25 cellular contexts compared by ENCODE assay signal in genomic region chr11:83024270-83024854, GRCh38. TPM values are rescaled to one million over a fixed set of nuclear protein-coding genes. Genes with fewer than 3 reads are reported as not detected.
DNase-seq lines count a peak whose midpoint lies in the region; ATAC-seq, FAIRE-seq and TF ChIP-seq lines count a peak whose summit lies in the region.
"Had no signal": no experiment of that assay in that cellular context is flagged by ENCODE, and none has a peak within 500 bp of the region (broad histone marks: within the 10 kb centered on the region; RNA-seq: fewer than 3 reads in every experiment).

No MANE protein-coding gene starts in this region.

- H3K36me3 ChIP-seq in IMR-90 (ENCODE audit: control insufficient read depth, insufficient read depth, low read length) = no peaks in the 10 kb centered on the region
- H3K36me3 ChIP-seq: ascending aorta, heart left ventricle, prostate gland, SJSA1, upper lobe of left lung had no signal

- H3K18ac ChIP-seq in IMR-90 (ENCODE audit: low read depth, low read length) = no peak overlapping the region

- no peak overlapping the region for H2BK15ac ChIP-seq in IMR-90 (ENCODE audit: low read depth, low read length)

- peaks cover 19% of the 10 kb centered on the region for H3K4me1 ChIP-seq in A549
- no peaks in the 10 kb centered on the region; the same call in 1 of the 2 replicates for H3K4me1 ChIP-seq in IMR-90 (ENCODE audit: control insufficient read depth, insufficient read depth, low read length)
- H3K4me1 ChIP-seq: ascending aorta, SJSA1 had no signal

- H3K9me3 ChIP-seq in A549 (no peaks in the 10 kb centered on the region), IMR-90 (ENCODE audit: control insufficient read depth, insufficient read depth, low read length) (no peaks in the 10 kb centered on the region)
- H3K9me3 ChIP-seq: ascending aorta, heart left ventricle, prostate gland, SJSA1, upper lobe of left lung had no signal

- no peaks in the 10 kb centered on the region for H3K9me3 Mint-ChIP-seq in activated B cell treated with CpG ODN at 0.5 μM for 24 hours
- no peaks in the 10 kb centered on the region for H3K9me3 Mint-ChIP-seq in memory B cell
- H3K9me3 Mint-ChIP-seq: CD4-positive, alpha-beta T cell; natural killer cell treated with Interleukin-12 subunit alpha and Interleukin-12 subunit beta and Interleukin-15 and Interleukin-18, amount 100 ng/mL, for 72 hours had no signal

- peaks cover 9% of the 10 kb centered on the region; the same call in 1 of the 2 replicates for H4K20me1 ChIP-seq in IMR-90 (ENCODE audit: insufficient read depth, low read length)

- H2BK20ac ChIP-seq in IMR-90 (ENCODE audit: low read depth, low read length) = no peak overlapping the region

- ATAC-seq in A549 (no peak; a peak in 1 of 6 replicates), IMR-90 (ENCODE audit: low read depth) (0 out of 2 replicates have a peak, but pooled peaks have one; percentile 21), activated B cell treated with CpG ODN at 0.5 μM for 24 hours (ENCODE audit: low read depth) (no peak), memory B cell (ENCODE audit: low read depth) (no peak), HG02970 (IDR thresholded peaks at IDR 0.05; ENCODE audit: low FRiP score, unreplicated experiment) (no peak)
- ATAC-seq: activated CD4-positive, CD25-positive, alpha-beta regulatory T cell treated with anti-CD3 and anti-CD28 coated beads, Interleukin-2, amount 50 U/mL, for 24 hours; heart left ventricle; natural killer cell treated with Interleukin-12 subunit alpha and Interleukin-12 subunit beta and Interleukin-15 and Interleukin-18, amount 100 ng/mL, for 72 hours had no signal

- no peak for DNase-seq in A549 (ENCODE audit: low read depth in 1 of 2, low spot score in 1 of 2)
- no peak for DNase-seq in IMR-90
- DNase-seq in activated B cell treated with CpG ODN at 0.5 μM for 24 hours = no peak
- no peak for DNase-seq in memory B cell (ENCODE audit: low spot score in 2 of 2)
- DNase-seq in SW 1271 (lab: John Stamatoyannopoulos, UW) = no peak
- no peak for DNase-seq in 8988T
- no peak for DNase-seq in GM19240 (ENCODE audit: insufficient read length, low spot score)
- DNase-seq: activated gamma-delta T cell treated with Interleukin-2 at 50 U/mL for 16 hours; CD4-positive, alpha-beta T cell; cerebellar nuclear complex; HCEC 1CT; heart left ventricle; NCI-H524 treated with DMSO at 0.1 percent for 48 hours; OCI-M1; stimulated activated naive CD4-positive, alpha-beta T cell; T-helper 9 cell; upper lobe of left lung had no signal

- no peak overlapping the region for H3K9ac ChIP-seq in IMR-90 (ENCODE audit: low read depth, low read length)

- H2AFZ ChIP-seq in IMR-90 (replicated peaks; ENCODE audit: low read length, poor library complexity) = no peak overlapping the region

- H3K14ac ChIP-seq in IMR-90 (replicated peaks; ENCODE audit: low read depth, low read length) = no peak overlapping the region

- CTCF ChIA-PET in A549 (lab: Yijun Ruan, JAX) = interaction anchor here (1.5 kb wide), 1 partner anchor 26 kb away, joined by 4 read pairs; no protein-coding TSS in a partner anchor
- CTCF ChIA-PET in IMR-90 (lab: Yijun Ruan, JAX) = no interaction called here
- CTCF ChIA-PET in activated B cell treated with CpG ODN at 0.5 μM for 24 hours (lab: Charles Lee) = interaction anchor here (0.7 kb wide), 1 partner anchor 95 kb away, joined by 5 read pairs; no protein-coding TSS in a partner anchor

- no peaks in the 10 kb centered on the region; the same call in 1 of the 2 replicates for H3K9me1 ChIP-seq in IMR-90 (ENCODE audit: insufficient read depth, low read length)

- no peak for TF ChIP-seq RAD21 in A549 (conservative IDR thresholded peaks at IDR 0.05 in 1 of 2, IDR thresholded peaks at IDR 0.05 in 1 of 2)
- TF ChIP-seq RAD21 in IMR-90 (IDR thresholded peaks at IDR 0.05; ENCODE audit: low read length) = no peak

- WGBS in A549 (ENCODE audit: missing lambda C conversion rate) = 83% methylated on average over 3 of the region's 3 CpGs
- no CpG with 5 or more reads among the region's 3 CpGs for WGBS in IMR-90 (ENCODE audit: extremely low coverage in 2 of 2, insufficient read length in 1 of 2), 2 experiments

- no peak overlapping the region for H3K4ac ChIP-seq in IMR-90 (ENCODE audit: low read depth, low read length)

- intact Hi-C loops in IMR-90 (cut with micrococcal nuclease) = no loop called here
- intact Hi-C loops in activated B cell treated with CpG ODN at 0.5 μM for 24 hours (cut with micrococcal nuclease) = no loop called here

- TF ChIP-seq POLR2A in A549 (IDR thresholded peaks at IDR 0.05; ENCODE audit: low read length) (no peak), IMR-90 (IDR thresholded peaks at IDR 0.05; ENCODE audit: low read depth, low read length) (no peak)

- no peak overlapping the region for H4K91ac ChIP-seq in IMR-90 (ENCODE audit: insufficient read depth, low read depth, low read length)

- H3K56ac ChIP-seq in IMR-90 (ENCODE audit: extremely low read depth, insufficient read depth, low read length) = no peak overlapping the region

- no peak overlapping the region for H3K23ac ChIP-seq in IMR-90 (ENCODE audit: low read depth, low read length)

- in situ Hi-C loops in IMR-90 (cut with MboI; ENCODE audit: low sequenced_read_pairs) = no loop called here

- H3K4me1 Mint-ChIP-seq in activated B cell treated with CpG ODN at 0.5 μM for 24 hours = peaks cover 83% of the 10 kb centered on the region
- H3K4me1 Mint-ChIP-seq in memory B cell = peaks cover 54% of the 10 kb centered on the region

- H2BK5ac ChIP-seq in IMR-90 (ENCODE audit: low read depth, low read length, poor library complexity, severe bottlenecking) = no peak overlapping the region

- H3K36me3 Mint-ChIP-seq in activated B cell treated with CpG ODN at 0.5 μM for 24 hours (ENCODE audit: low read depth) (peaks cover 39% of the 10 kb centered on the region), memory B cell (peaks cover 7% of the 10 kb centered on the region)
- H3K36me3 Mint-ChIP-seq: natural killer cell treated with Interleukin-12 subunit alpha and Interleukin-12 subunit beta and Interleukin-15 and Interleukin-18, amount 100 ng/mL, for 72 hours had no signal

- H3K27me3 Mint-ChIP-seq in activated B cell treated with CpG ODN at 0.5 μM for 24 hours (no peaks in the 10 kb centered on the region), memory B cell (no peaks in the 10 kb centered on the region)
- H3K27me3 Mint-ChIP-seq: CD4-positive, alpha-beta T cell had no signal

- no peak overlapping the region for H2AK9ac ChIP-seq in IMR-90 (replicated peaks; ENCODE audit: low read depth, low read length, poor library complexity)

- peak overlapping the region; percentile 15; the same call in 1 of the 3 replicates for H3K4me2 ChIP-seq in A549
- H3K4me2 ChIP-seq in IMR-90 (ENCODE audit: low read depth, low read length) = no peak overlapping the region

- H3K27ac Mint-ChIP-seq in activated B cell treated with CpG ODN at 0.5 μM for 24 hours (peak overlapping the region; percentile 39), memory B cell (peak overlapping the region; percentile 70)
- H3K27ac Mint-ChIP-seq: CD4-positive, alpha-beta T cell; natural killer cell treated with Interleukin-12 subunit alpha and Interleukin-12 subunit beta and Interleukin-15 and Interleukin-18, amount 100 ng/mL, for 72 hours had no signal

- TF ChIP-seq EP300 in A549 (IDR thresholded peaks at IDR 0.05) = no peak

- BruUV-seq in IMR-90 (replicated peaks; lab: Mats Ljungman, UMichigan) = no TSS peak

- H3K27ac ChIP-seq in A549 (no peak overlapping the region), IMR-90 (ENCODE audit: insufficient read depth, low read length) (no peak overlapping the region)
- H3K27ac ChIP-seq: ascending aorta, heart left ventricle, prostate gland, SJSA1, upper lobe of left lung had no signal

- POLR2A ChIA-PET in A549 (lab: Yijun Ruan, JAX) = no interaction called here
- POLR2A ChIA-PET in IMR-90 (lab: Charles Lee; ENCODE audit: unreplicated experiment) = no interaction called here
- POLR2A ChIA-PET in activated B cell treated with CpG ODN at 0.5 μM for 24 hours (lab: Charles Lee) = interaction anchor here (0.8 to 1.9 kb wide), 4 partner anchors 27 to 47 kb away, joined by 3 to 4 read pairs (median 4); partner anchors contain the start of gene RAB30

- FAIRE-seq in A549 (lab: Jason Lieb, UNC) = no peak
- FAIRE-seq: GM18507 had no signal

- H4K5ac ChIP-seq in IMR-90 (ENCODE audit: low read depth, low read length) = no peak overlapping the region

- no peak for TF ChIP-seq CTCF in A549 (IDR thresholded peaks at IDR 0.05)
- TF ChIP-seq CTCF in IMR-90 (conservative IDR thresholded peaks at IDR 0.05; ENCODE audit: low read depth, low read length) = no peak
- TF ChIP-seq CTCF in activated B cell treated with CpG ODN at 0.5 μM for 24 hours (IDR thresholded peaks at IDR 0.05) = no peak

- H3K27me3 ChIP-seq in IMR-90 (ENCODE audit: control insufficient read depth, insufficient read depth, low read length) = no peaks in the 10 kb centered on the region
- H3K27me3 ChIP-seq: ascending aorta, heart left ventricle, SJSA1, upper lobe of left lung had no signal

- peaks cover 5 to 9% of the 10 kb centered on the region in 2 experiments; a peak in 1 of 4 replicates for H3K79me1 ChIP-seq in IMR-90 (ENCODE audit: low read depth in 1 of 2, low read length in 2 of 2)

- no peak overlapping the region for H2AK5ac ChIP-seq in IMR-90 (ENCODE audit: low read depth, low read length)

- H4K8ac ChIP-seq in IMR-90 (ENCODE audit: low read depth in 2 of 2, low read length in 2 of 2) = no peak overlapping the region

- dilution Hi-C loops in IMR-90 (cut with HindIII; ENCODE audit: low sequenced_read_pairs, unreplicated experiment) = no loop called here

- no peak overlapping the region for H2BK120ac ChIP-seq in IMR-90 (ENCODE audit: low read depth, low read length)

- H3K4me3 Mint-ChIP-seq in activated B cell treated with CpG ODN at 0.5 μM for 24 hours (peak overlapping the region; percentile 33), memory B cell (no peak overlapping the region)
- H3K4me3 Mint-ChIP-seq: CD4-positive, alpha-beta T cell; natural killer cell treated with Interleukin-12 subunit alpha and Interleukin-12 subunit beta and Interleukin-15 and Interleukin-18, amount 100 ng/mL, for 72 hours had no signal

- H3K4me3 ChIP-seq in A549 (no peak overlapping the region), IMR-90 (ENCODE audit: insufficient read depth, low read depth, low read length) (no peak overlapping the region)
- H3K4me3 ChIP-seq: ascending aorta, heart left ventricle, lung, prostate gland, SJSA1, upper lobe of left lung had no signal

TF ChIP-seq in IMR-90, 13 proteins besides CTCF, POLR2A, EP300 and RAD21 (continues in another document):
- no peak for TF ChIP-seq BHLHE40 (IDR thresholded peaks at IDR 0.05; ENCODE audit: low read depth, low read length)

RNA-seq across cellular contexts. Expression of gene RAB30, which starts 47.3 kb away (rescaled TPM):
- polyA plus RNA-seq in A549 (2011; rRNA removed) = 6.2 and 7.0 TPM in 2 replicates
- polyA plus RNA-seq in A549 (2012; cell fraction: cytosol; rRNA removed) = 1.6 and 2.0 TPM in 2 replicates
- 1.4 and 1.6 TPM in 2 replicates for polyA plus RNA-seq in A549 (2012; cell fraction: nucleus; rRNA removed)
- 3.9 to 4.7 TPM (median 4.2 TPM) in 3 replicates for polyA plus RNA-seq in A549 (2017; fragmentation: RNase III; extraction: RNeasy Plus Mini Kit Qiagen cat#74134 plus additional on column Dnase treatment)
- polyA minus RNA-seq in A549 (2011; rRNA and poly(A)+ RNA removed) = 5.8 and 10.3 TPM in 2 replicates
- total RNA-seq in IMR-90 (2012; rRNA removed) = 14.4 and 25.6 TPM in 2 replicates
- 4.6 and 7.2 TPM in 2 replicates for polyA plus RNA-seq in IMR-90 (2012; rRNA removed)
- polyA plus RNA-seq in IMR-90 (2012; cell fraction: cytosol; rRNA removed) = 1.9 and 2.1 TPM in 2 replicates
- 2.1 and 7.3 TPM in 2 replicates for polyA plus RNA-seq in IMR-90 (2012; cell fraction: nucleus; rRNA removed; ENCODE audit: low replicate concordance)
- 160 and 173 TPM in 2 replicates for total RNA-seq in activated B cell treated with CpG ODN at 0.5 μM for 24 hours
